ENCODE assay signal across 11 cellular contexts in the genomic region with DNA sequence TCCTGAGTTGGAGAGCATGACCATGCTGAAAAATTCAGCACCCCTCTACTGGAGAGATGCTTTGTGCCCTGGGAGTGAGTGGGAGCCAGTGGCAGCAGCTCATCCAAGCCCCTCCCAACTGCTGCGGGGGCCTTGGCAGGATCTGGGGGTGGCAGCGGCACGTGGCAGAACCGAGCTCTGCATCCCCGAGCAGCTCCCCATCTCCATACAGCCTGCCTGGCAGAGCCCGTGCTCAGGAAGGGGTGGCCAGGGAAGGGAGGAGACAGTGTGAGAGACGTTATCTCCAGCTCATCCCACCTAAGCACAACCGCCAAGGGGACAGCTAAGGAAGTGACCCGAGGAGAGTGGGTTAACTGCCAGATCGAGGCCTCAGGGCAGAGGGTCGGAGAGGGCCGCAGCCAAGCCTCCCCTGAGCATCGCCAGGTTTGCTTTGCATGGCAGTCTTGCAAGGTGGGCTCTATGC. TPM values are rescaled to one million over a fixed set of nuclear protein-coding genes. Genes with fewer than 3 reads are reported as not detected.
DNase-seq lines count a peak whose midpoint lies in the region; ATAC-seq and TF ChIP-seq lines count a peak whose summit lies in the region.
"Had no signal": no experiment of that assay in that cellular context is flagged by ENCODE, and none has a peak within 500 bp of the region (broad histone marks: within the 10 kb centered on the region; RNA-seq: fewer than 3 reads in every experiment).

No MANE protein-coding gene starts in this region.

- intact Hi-C loops in heart left ventricle (cut with DNase I) (no loop called here), cardiac septum (cut with DNase I) (no loop called here), vagina (cut with DNase I) (no loop called here)

- H3K27me3 ChIP-seq in heart left ventricle = no peaks in the 10 kb centered on the region
- no peaks in the 10 kb centered on the region for H3K27me3 ChIP-seq in muscle layer of duodenum (ENCODE audit: low read depth, low read length)
- no peaks in the 10 kb centered on the region for H3K27me3 ChIP-seq in vagina
- H3K27me3 ChIP-seq: BLaER1 treated with 17β-estradiol and CSF1 and Interleukin-3, amounts not matched to agents 10 nM and 100 nM had no signal

- peak in 1 of 5 donors; percentile 24 for DNase-seq in heart left ventricle
- DNase-seq in cardiac septum (ENCODE audit: low spot score) = no peak
- DNase-seq in cerebellum (ENCODE audit: low spot score) = peak; percentile 60
- DNase-seq in vagina (ENCODE audit: extremely low spot score in 2 of 2) = no peak

- 38 to 57% (median 48%) methylated on average over 9 to 13 of the region's 13 CpGs for WGBS in heart left ventricle, 4 donors

- TF ChIP-seq POLR2A in heart left ventricle (IDR thresholded peaks at IDR 0.05) (no peak), vagina (IDR thresholded peaks at IDR 0.05) (no peak)

- H3K9me3 ChIP-seq in heart left ventricle (peaks cover 0 to 4% (median 0%) of the 10 kb centered on the region in 12 donors), muscle layer of duodenum (ENCODE audit: control insufficient read depth in 1 of 2, low read length in 2 of 2) (no peaks in the 10 kb centered on the region), vagina (no peaks in the 10 kb centered on the region)
- H3K9me3 ChIP-seq: BLaER1 treated with 17β-estradiol and CSF1 and Interleukin-3, amounts not matched to agents 10 nM and 100 nM; thoracic aorta had no signal

- H3K36me3 ChIP-seq in heart left ventricle (no peaks in the 10 kb centered on the region), muscle layer of duodenum (ENCODE audit: control insufficient read depth in 1 of 2, insufficient read depth in 2 of 2, low read length in 2 of 2) (no peaks in the 10 kb centered on the region), vagina (no peaks in the 10 kb centered on the region)
- H3K36me3 ChIP-seq: BLaER1 treated with 17β-estradiol and CSF1 and Interleukin-3, amounts not matched to agents 10 nM and 100 nM; thoracic aorta had no signal

- no peak for TF ChIP-seq CTCF in heart left ventricle (IDR thresholded peaks at IDR 0.05)
- TF ChIP-seq CTCF in vagina (IDR thresholded peaks at IDR 0.05) = no peak

- ATAC-seq in heart left ventricle = peak in 2 of 4 donors; percentile 5 to 8
- ATAC-seq in HG03571 (IDR thresholded peaks at IDR 0.05; ENCODE audit: unreplicated experiment) = no peak
- ATAC-seq in HG02938 (IDR thresholded peaks at IDR 0.05; ENCODE audit: unreplicated experiment) = no peak
- no peak for ATAC-seq in HG02870 (IDR thresholded peaks at IDR 0.05; ENCODE audit: unreplicated experiment)

- no peak overlapping the region for H3K4me3 ChIP-seq in heart left ventricle
- H3K4me3 ChIP-seq in muscle layer of duodenum (ENCODE audit: low read depth in 1 of 2, low read length in 2 of 2) = no peak overlapping the region
- H3K4me3 ChIP-seq in vagina = no peak overlapping the region
- H3K4me3 ChIP-seq: BLaER1 treated with 17β-estradiol and CSF1 and Interleukin-3, amounts not matched to agents 10 nM and 100 nM; GM23248; thoracic aorta had no signal

- H3K27ac ChIP-seq in heart left ventricle (peak overlapping the region in 11 of 12 donors; percentile 39 to 84 (median 64)), muscle layer of duodenum (ENCODE audit: low read length) (peak overlapping the region; percentile 83), vagina (peak overlapping the region; percentile 52)
- H3K27ac ChIP-seq: BLaER1 treated with 17β-estradiol and CSF1 and Interleukin-3, amounts not matched to agents 10 nM and 100 nM; GM23248; thoracic aorta had no signal

- peaks cover 0 to 56% (median 42%) of the 10 kb centered on the region in 12 donors for H3K4me1 ChIP-seq in heart left ventricle
- H3K4me1 ChIP-seq in muscle layer of duodenum (ENCODE audit: control insufficient read depth in 1 of 2, insufficient read depth in 2 of 2, low read length in 2 of 2) = peaks cover 17 to 38% of the 10 kb centered on the region in 2 donors
- peaks cover 71% of the 10 kb centered on the region for H3K4me1 ChIP-seq in vagina

RNA-seq across cellular contexts. Expression of a gene that starts 17.2 kb away (rescaled TPM):
- 10 to 100 TPM in 7 of 9 donors, 1 to 10 TPM in 2; 7.2 to 19.5 (median 11.7) TPM for total RNA-seq in heart left ventricle
- polyA plus RNA-seq in heart left ventricle = 10 to 100 TPM; 15.3 to 31.7 TPM
- 14.9 TPM for total RNA-seq in cardiac septum
- 11.0 TPM for total RNA-seq in cerebellum
- total RNA-seq in vagina = 17.7 TPM

RNA-seq across cellular contexts. Expression of a gene that starts 24.3 kb away (rescaled TPM):
- total RNA-seq in heart left ventricle (under 1 TPM in 7 of 9 donors, not detected in 2; 0.33 to 0.77 (median 0.51) TPM), cardiac septum (0.57 TPM), cerebellum (3.5 TPM), vagina (10.3 TPM)
- under 1 TPM; 0.12 to 0.15 TPM for polyA plus RNA-seq in heart left ventricle

RNA-seq across cellular contexts. Expression of a gene that starts 25.9 kb away (rescaled TPM):
- total RNA-seq in heart left ventricle = 10 to 100 TPM in 7 of 9 donors, 1 to 10 TPM in 2; 5.4 to 45.2 (median 24.1) TPM
- 10 to 100 TPM in 1 of 2 donors, 1 to 10 TPM in 1; 9.2 to 10.4 TPM for polyA plus RNA-seq in heart left ventricle
- 24.1 TPM for total RNA-seq in cardiac septum
- total RNA-seq in cerebellum = 6.6 TPM
- 30.9 TPM for total RNA-seq in vagina

RNA-seq across cellular contexts. Expression of a gene that starts 38.0 kb away (rescaled TPM):
- total RNA-seq in heart left ventricle (10 to 100 TPM; 28.3 to 66.1 (median 42.6) TPM), cardiac septum (48.1 TPM), cerebellum (9.0 TPM), vagina (33.1 TPM)
- 10 to 100 TPM; 17.0 to 72.0 TPM for polyA plus RNA-seq in heart left ventricle

RNA-seq across cellular contexts. Expression of a gene that starts 55.5 kb away (rescaled TPM):
- total RNA-seq in heart left ventricle (10 to 100 TPM; 28.4 to 75.9 (median 45.6) TPM), cardiac septum (49.4 TPM), cerebellum (18.8 TPM), vagina (108 TPM)
- 10 to 100 TPM; 35.7 to 37.5 TPM for polyA plus RNA-seq in heart left ventricle
